8 cellular contexts compared by ENCODE assay signal in genomic region chrX:154534526-154535322, GRCh38. TPM values are rescaled to one million over a fixed set of nuclear protein-coding genes. Genes with fewer than 3 reads are reported as not detected.
DNase-seq lines count a peak whose midpoint lies in the region; ATAC-seq and TF ChIP-seq lines count a peak whose summit lies in the region.

No MANE protein-coding gene starts in this region.

- ATAC-seq in GM19324 (IDR thresholded peaks at IDR 0.05; ENCODE audit: low FRiP score, unreplicated experiment) (peak; percentile 88), HG03432 (IDR thresholded peaks at IDR 0.05; ENCODE audit: unreplicated experiment) (peak; percentile 90), right lobe of liver (peak; percentile 97 to 100 (median 98))

- H3K9me3 ChIP-seq in BLaER1 treated with 17β-estradiol and CSF1 and Interleukin-3, amounts not matched to agents 10 nM and 100 nM (replicated peaks in 1 of 11), result no peaks in the 10 kb centered on the region
- H3K9me3 ChIP-seq in right lobe of liver, result no peaks in the 10 kb centered on the region

- peaks cover 46 to 91% (median 70%) of the 10 kb centered on the region in 11 experiments for H3K27me3 ChIP-seq in BLaER1 treated with 17β-estradiol and CSF1 and Interleukin-3, amounts not matched to agents 10 nM and 100 nM
- no peaks in the 10 kb centered on the region for H3K27me3 ChIP-seq in right lobe of liver

- peak overlapping the region in 10 of 11 experiments; percentile 15 to 68 (median 56); a peak in 15 of 22 replicates for H3K9ac ChIP-seq in BLaER1 treated with 17β-estradiol and CSF1 and Interleukin-3, amounts not matched to agents 10 nM and 100 nM

- peaks cover 0 to 18% (median 5%) of the 10 kb centered on the region in 10 experiments; a peak in 15 of 20 replicates for H3K4me1 ChIP-seq in BLaER1 treated with 17β-estradiol and CSF1 and Interleukin-3, amounts not matched to agents 10 nM and 100 nM
- peaks cover 0 to 5% (median 0%) of the 10 kb centered on the region in 4 donors for H3K4me1 ChIP-seq in right lobe of liver

- TF ChIP-seq POLR2A in right lobe of liver (IDR thresholded peaks at IDR 0.05), result no peak

- peak overlapping the region in 7 of 11 experiments; percentile 24 to 67 (median 61); a peak in 13 of 22 replicates for H3K27ac ChIP-seq in BLaER1 treated with 17β-estradiol and CSF1 and Interleukin-3, amounts not matched to agents 10 nM and 100 nM
- H3K27ac ChIP-seq in cingulate gyrus (ENCODE audit: low read depth, low read length) (peak overlapping the region; percentile 60), right lobe of liver (no peak overlapping the region)

- 5% methylated on average over 4 of the region's 34 CpGs for WGBS in right lobe of liver (ENCODE audit: insufficient coverage, low coverage, low lambda C conversion rate, missing lambda C conversion rate)

- no peak overlapping the region for H3K4me3 ChIP-seq in BLaER1 treated with 17β-estradiol and CSF1 and Interleukin-3, amounts not matched to agents 10 nM and 100 nM
- no peak overlapping the region for H3K4me3 ChIP-seq in right lobe of liver

- peak overlapping the region in 10 of 11 experiments; percentile 9 to 65 (median 44); a peak in 17 of 22 replicates for H3K4me2 ChIP-seq in BLaER1 treated with 17β-estradiol and CSF1 and Interleukin-3, amounts not matched to agents 10 nM and 100 nM

- TF ChIP-seq CTCF in right lobe of liver (IDR thresholded peaks at IDR 0.05), result peak; percentile 100

- peaks cover 22 to 60% (median 38%) of the 10 kb centered on the region in 11 experiments; a peak in 20 of 22 replicates for H3K36me3 ChIP-seq in BLaER1 treated with 17β-estradiol and CSF1 and Interleukin-3, amounts not matched to agents 10 nM and 100 nM
- no peaks in the 10 kb centered on the region for H3K36me3 ChIP-seq in right lobe of liver

- peak; percentile 74 to 95 for DNase-seq in NCI-H526 (lab: John Stamatoyannopoulos, UW)
- peak; percentile 90 for DNase-seq in activated CD4-positive, alpha-beta T cell treated with anti-CD3 and anti-CD28 coated beads for 48 hours
- DNase-seq in right lobe of liver, result peak; percentile 87 to 96 (median 93)
- DNase-seq in stimulated activated CD8-positive, alpha-beta memory T cell treated with anti-CD3 and anti-CD28 coated beads, Interleukin-12 subunit alpha, Interleukin-12 subunit beta, amount 100 ng/mL, for 1 hour (ENCODE audit: low read depth), result peak; percentile 76

- intact Hi-C loops in right lobe of liver (cut with DNase I), result loop anchor here in 1 of 2 donors (5.0 kb wide), 1 partner anchor 132 kb away; no protein-coding TSS in a partner anchor

- H4K20me1 ChIP-seq in BLaER1 treated with 17β-estradiol and CSF1 and Interleukin-3, amounts not matched to agents 10 nM and 100 nM, result peaks cover 0 to 85% (median 37%) of the 10 kb centered on the region in 11 experiments; a peak in 16 of 22 replicates

RNA-seq across cellular contexts. Expression of gene G6PD, which starts 11.9 kb away (rescaled TPM):
- 10 to 100 TPM in 1 of 6 experiments, 1 to 10 TPM in 5; 3.3 to 10.1 (median 7.5) TPM for total RNA-seq in right lobe of liver

RNA-seq across cellular contexts. Expression of gene IKBKG, which starts 12.7 kb away (rescaled TPM):
- 10 to 100 TPM; 32.8 to 83.3 (median 46.5) TPM for total RNA-seq in right lobe of liver

RNA-seq across cellular contexts. Expression of gene FAM3A, which starts 18.7 kb away (rescaled TPM):
- total RNA-seq in right lobe of liver, result 10 to 100 TPM; 23.5 to 44.2 (median 34.9) TPM

RNA-seq across cellular contexts. Expression of gene SLC10A3, which starts 44.3 kb away (rescaled TPM):
- 10 to 100 TPM in 1 of 6 experiments, 1 to 10 TPM in 5; 3.0 to 15.2 (median 5.1) TPM for total RNA-seq in right lobe of liver

RNA-seq across cellular contexts. Expression of gene UBL4A, which starts 48.3 kb away (rescaled TPM):
- total RNA-seq in right lobe of liver, result 10 to 100 TPM; 12.6 to 34.8 (median 15.5) TPM

Comparison
In these comparisons a context has a peak if more than half of its experiments do, and no peak if none do; other contexts are left out.
1. H3K27ac ChIP-seq: peak in BLaER1 treated with 17β-estradiol and CSF1 and Interleukin-3, amounts not matched to agents 10 nM and 100 nM (7 of 11) and cingulate gyrus (single experiment); none in right lobe of liver (0 of 3).
2. Peak in every context shown above with its lines, with median percentiles within 50 percentile points of each other: ATAC-seq and DNase-seq.